Comparison of ENCODE assay signal across 11 cellular contexts in genomic region chr12:116662612-116663144, GRCh38.
A peak's percentile ranks its signal among the peaks of the same experiment; 100 is the strongest.
DNase-seq lines count a peak whose midpoint lies in the region; ATAC-seq and FAIRE-seq lines count a peak whose summit lies in the region.
"Had no signal": no experiment of that assay in that cellular context is flagged by ENCODE, and none has a peak within 500 bp of the region (broad histone marks: within the 10 kb centered on the region; RNA-seq: fewer than 3 reads in every experiment).

No MANE protein-coding gene starts in this region.

- H3K36me3 ChIP-seq in small intestine (ENCODE audit: control insufficient read depth in 2 of 2, insufficient read depth in 2 of 2, low read length in 2 of 2): no peaks in the 10 kb centered on the region

- no peak overlapping the region for H3K27ac Mint-ChIP-seq in T-helper 17 cell

- no peaks in the 10 kb centered on the region for H3K4me1 Mint-ChIP-seq in T-helper 17 cell

- no peak overlapping the region for H3K4me3 Mint-ChIP-seq in T-helper 17 cell

- H3K36me3 Mint-ChIP-seq in T-helper 17 cell (ENCODE audit: low read depth): peaks cover 2% of the 10 kb centered on the region

- H3K27me3 ChIP-seq in small intestine (ENCODE audit: control insufficient read depth in 2 of 2, insufficient read depth in 2 of 2, low read length in 2 of 2): no peaks in the 10 kb centered on the region

- ATAC-seq in HG02840 (IDR thresholded peaks at IDR 0.05; ENCODE audit: low FRiP score, unreplicated experiment) (no peak), T-helper 17 cell (no peak)

- WGBS in small intestine, 3 donors: 13 to 29% (median 27%) methylated on average over 21 of the region's 21 CpGs

- H3K9me3 ChIP-seq in small intestine (ENCODE audit: control insufficient read depth, low read depth) (no peaks in the 10 kb centered on the region), T-helper 17 cell (ENCODE audit: control insufficient read depth, low read length, poor library complexity, severe bottlenecking) (no peaks in the 10 kb centered on the region)

- DNase-seq in DMS79 treated with DMSO at 0.1 percent for 48 hours (lab: John Stamatoyannopoulos, UW) (peak; percentile 38), DMS79 (lab: John Stamatoyannopoulos, UW) (no peak), NOMO-1 treated with DMSO at 0.1 percent for 48 hours (lab: John Stamatoyannopoulos, UW; ENCODE audit: unreplicated experiment) (peak; percentile 77), globus pallidus (ENCODE audit: low spot score) (peak; percentile 31), small intestine (peak; percentile 57), T-helper 17 cell (no peak), NK-92 (lab: John Stamatoyannopoulos, UW; ENCODE audit: unreplicated experiment) (no peak)
- DNase-seq: activated naive CD4-positive, alpha-beta T cell treated with Interleukin-2 at 50 U/mL for 16 hours; NCI-H2029 treated with DMSO at 0.1 percent for 48 hours had no signal

- no peak overlapping the region for H3K27ac ChIP-seq in small intestine (ENCODE audit: low read depth in 1 of 2, low read length in 1 of 2)

- FAIRE-seq in small intestine (lab: Jason Lieb, UNC): no peak
- FAIRE-seq: A204.1 had no signal

- H3K27me3 Mint-ChIP-seq in T-helper 17 cell: peaks cover 51% of the 10 kb centered on the region

- no peaks in the 10 kb centered on the region for H3K4me1 ChIP-seq in small intestine (ENCODE audit: control insufficient read depth in 2 of 2, insufficient read depth in 1 of 2, low read depth in 1 of 2, low read length in 1 of 2)

- H3K4me3 ChIP-seq in small intestine (ENCODE audit: low read depth in 1 of 2, low read length in 2 of 2): no peak overlapping the region

Comparison
In these comparisons a context has a peak if more than half of its experiments do, and no peak if none do; other contexts are left out.
1. DNase-seq: peak in DMS79 treated with DMSO at 0.1 percent for 48 hours (single experiment), NOMO-1 treated with DMSO at 0.1 percent for 48 hours (single experiment), globus pallidus (single experiment) and small intestine (single experiment); none in DMS79 (single experiment), T-helper 17 cell (0 of 3) and NK-92 (single experiment).